18 cellular contexts compared by ENCODE assay signal in genomic region chr3:154778057-154778456, GRCh38.
"Had no signal": no experiment of that assay in that cellular context is flagged by ENCODE, and none has a peak within 500 bp of the region (broad histone marks: within the 10 kb centered on the region; RNA-seq: fewer than 3 reads in every experiment).

No MANE protein-coding gene starts in this region.

- H3K4me1 ChIP-seq: testis, upper lobe of right lung, vagina had no signal

- H3K36me3 Mint-ChIP-seq: naive thymus-derived CD8-positive, alpha-beta T cell; stimulated activated naive B cell treated with anti-CD40 and anti-IgM and Interleukin-4, amounts not matched to agents 10 μg/mL and 1 μg/mL and 100 μg/mL, for 72 hours had no signal

- ATAC-seq: naive thymus-derived CD8-positive, alpha-beta T cell; stimulated activated naive B cell treated with anti-CD40 and anti-IgM and Interleukin-4, amounts not matched to agents 10 μg/mL and 1 μg/mL and 100 μg/mL, for 72 hours; stimulated activated naive CD8-positive, alpha-beta T cell treated with anti-CD3 and anti-CD28 coated beads, Interleukin-15, amount 100 ng/mL, for 72 hours; upper lobe of right lung had no signal

- H3K27ac ChIP-seq: esophagus muscularis mucosa, hepatocyte, testis, tibial nerve, upper lobe of right lung, vagina had no signal

- H3K27me3 Mint-ChIP-seq: central memory CD8-positive, alpha-beta T cell; stimulated activated naive CD8-positive, alpha-beta T cell treated with anti-CD3 and anti-CD28 coated beads, Interleukin-15, amount 100 ng/mL, for 72 hours had no signal

- H3K9me3 Mint-ChIP-seq: naive thymus-derived CD8-positive, alpha-beta T cell; neural crest cell; stimulated activated naive B cell treated with anti-CD40 and anti-IgM and Interleukin-4, amounts not matched to agents 10 μg/mL and 1 μg/mL and 100 μg/mL, for 72 hours; stimulated activated naive CD8-positive, alpha-beta T cell treated with anti-CD3 and anti-CD28 coated beads, Interleukin-15, amount 100 ng/mL, for 72 hours had no signal

- H3K4me1 Mint-ChIP-seq: central memory CD8-positive, alpha-beta T cell; naive thymus-derived CD8-positive, alpha-beta T cell; neural crest cell; stimulated activated naive B cell treated with anti-CD40 and anti-IgM and Interleukin-4, amounts not matched to agents 10 μg/mL and 1 μg/mL and 100 μg/mL, for 72 hours; stimulated activated naive CD8-positive, alpha-beta T cell treated with anti-CD3 and anti-CD28 coated beads, Interleukin-15, amount 100 ng/mL, for 72 hours had no signal

- H3K4me3 Mint-ChIP-seq: central memory CD8-positive, alpha-beta T cell; naive thymus-derived CD8-positive, alpha-beta T cell; neural crest cell; stimulated activated naive B cell treated with anti-CD40 and anti-IgM and Interleukin-4, amounts not matched to agents 10 μg/mL and 1 μg/mL and 100 μg/mL, for 72 hours; stimulated activated naive CD8-positive, alpha-beta T cell treated with anti-CD3 and anti-CD28 coated beads, Interleukin-15, amount 100 ng/mL, for 72 hours had no signal

- H3K9me3 ChIP-seq: esophagus muscularis mucosa, testis, tibial nerve, upper lobe of right lung, vagina had no signal

- H3K27ac Mint-ChIP-seq: stimulated activated naive B cell treated with anti-CD40 and anti-IgM and Interleukin-4, amounts not matched to agents 10 μg/mL and 1 μg/mL and 100 μg/mL, for 72 hours; stimulated activated naive CD8-positive, alpha-beta T cell treated with anti-CD3 and anti-CD28 coated beads, Interleukin-15, amount 100 ng/mL, for 72 hours had no signal

- DNase-seq: effector memory CD4-positive, alpha-beta T cell; kidney; left cardiac atrium; mammary epithelial cell; naive thymus-derived CD8-positive, alpha-beta T cell; posterior cingulate gyrus; stimulated activated CD4-positive, alpha-beta T cell treated with anti-CD3 and anti-CD28 coated beads, Interleukin-4, amount 100 ng/mL, for 24 hours; stimulated activated naive B cell treated with anti-CD40 and anti-IgM and Interleukin-4, amounts not matched to agents 10 μg/mL and 1 μg/mL and 100 μg/mL, for 72 hours; stimulated activated naive CD8-positive, alpha-beta T cell treated with anti-CD3 and anti-CD28 coated beads, Interleukin-15, amount 100 ng/mL, for 72 hours; testis; upper lobe of right lung had no signal

- H3K36me3 ChIP-seq: esophagus muscularis mucosa, tibial nerve, upper lobe of right lung, vagina had no signal

- H3K4me3 ChIP-seq: esophagus muscularis mucosa, hepatocyte, smooth muscle cell, testis, tibial nerve, upper lobe of right lung, vagina had no signal

- H3K27me3 ChIP-seq: esophagus muscularis mucosa, hepatocyte, testis, tibial nerve, upper lobe of right lung, vagina had no signal
